In genomic region chr17:49496866-49497146, GRCh38 we compare ENCODE assay signal across 10 cellular contexts. TPM values are rescaled to one million over a fixed set of nuclear protein-coding genes. Genes with fewer than 3 reads are reported as not detected.
DNase-seq lines count a peak whose midpoint lies in the region; ATAC-seq and TF ChIP-seq lines count a peak whose summit lies in the region.
"Had no signal": no experiment of that assay in that cellular context is flagged by ENCODE, and none has a peak within 500 bp of the region (broad histone marks: within the 10 kb centered on the region; RNA-seq: fewer than 3 reads in every experiment).

No MANE protein-coding gene starts in this region.

- H3K27me3 Mint-ChIP-seq in activated naive CD4-positive, alpha-beta T cell treated with anti-CD3 and anti-CD28 coated beads for 36 hours (ENCODE audit: low read depth): peaks cover 54% of the 10 kb centered on the region
- H3K27me3 Mint-ChIP-seq in mesothelial cell of epicardium (ENCODE audit: low read depth): peaks cover 71% of the 10 kb centered on the region

- TF ChIP-seq EP300 in transverse colon (IDR thresholded peaks at IDR 0.05; ENCODE audit: low read depth): no peak

- WGBS in transverse colon (ENCODE audit: low coverage in 1 of 2), 2 donors: 8% methylated on average over 11 of the region's 13 CpGs; no CpG with 5 or more reads in 1 of the 2 donors

- H3K9me3 Mint-ChIP-seq in activated naive CD4-positive, alpha-beta T cell treated with anti-CD3 and anti-CD28 coated beads for 36 hours: no peaks in the 10 kb centered on the region
- no peaks in the 10 kb centered on the region for H3K9me3 Mint-ChIP-seq in mesothelial cell of epicardium

- peaks cover 7 to 10% of the 10 kb centered on the region in 2 donors for H3K4me1 ChIP-seq in breast epithelium
- H3K4me1 ChIP-seq in transverse colon: peaks cover 18 to 33% (median 32%) of the 10 kb centered on the region in 4 donors

- TF ChIP-seq POLR2A in breast epithelium (IDR thresholded peaks at IDR 0.05) (no peak), transverse colon (IDR thresholded peaks at IDR 0.05) (no peak)

- no peaks in the 10 kb centered on the region for H3K36me3 Mint-ChIP-seq in activated naive CD4-positive, alpha-beta T cell treated with anti-CD3 and anti-CD28 coated beads for 36 hours (ENCODE audit: low read depth)
- no peaks in the 10 kb centered on the region for H3K36me3 Mint-ChIP-seq in mesothelial cell of epicardium

- H3K36me3 ChIP-seq in breast epithelium: no peaks in the 10 kb centered on the region
- H3K36me3 ChIP-seq in transverse colon: no peaks in the 10 kb centered on the region

- no peak for TF ChIP-seq CTCF in breast epithelium (IDR thresholded peaks at IDR 0.05)
- TF ChIP-seq CTCF in mesothelial cell of epicardium (IDR thresholded peaks at IDR 0.05; ENCODE audit: unreplicated experiment): no peak
- TF ChIP-seq CTCF in transverse colon (IDR thresholded peaks at IDR 0.05): no peak

- CTCF ChIA-PET in activated naive CD4-positive, alpha-beta T cell treated with anti-CD3 and anti-CD28 coated beads for 36 hours (lab: Charles Lee): interaction anchor here (0.6 to 6.9 kb wide), 11 partner anchors 9 to 320 kb away, joined by 3 to 56 read pairs (median 4); no protein-coding TSS in a partner anchor

- H3K9me3 ChIP-seq in breast epithelium (no peaks in the 10 kb centered on the region), transverse colon (no peaks in the 10 kb centered on the region)

- intact Hi-C loops in activated naive CD4-positive, alpha-beta T cell treated with anti-CD3 and anti-CD28 coated beads for 36 hours (cut with micrococcal nuclease): loop anchor here (1.0 to 5.0 kb wide), 4 partner anchors 59 to 470 kb away; partner anchors contain the start of genes DLX4 and SLC35B1
- intact Hi-C loops in breast epithelium (cut with DNase I; ENCODE audit: low total_unique reads): loop anchor here (5.0 kb wide), 1 partner anchor 60 kb away; no protein-coding TSS in a partner anchor
- intact Hi-C loops in transverse colon (cut with DNase I; ENCODE audit: low total_unique reads): loop anchor here (2.0 kb wide), 2 partner anchors 52 to 350 kb away; no protein-coding TSS in a partner anchor

- H3K27ac ChIP-seq in breast epithelium: peak overlapping the region; percentile 66 to 70
- no peak overlapping the region for H3K27ac ChIP-seq in transverse colon
- H3K27ac ChIP-seq: C4-2B had no signal

- H3K27me3 ChIP-seq in breast epithelium (peaks cover 0 to 46% of the 10 kb centered on the region in 2 donors), transverse colon (peaks cover 80% of the 10 kb centered on the region)

- in situ Hi-C loops in transverse colon (cut with MboI; ENCODE audit: low pct_ligation_motif_present in 1 of 4, low pct_unique_long_range_greater_than_20kb in 1 of 4, low sequenced_read_pairs in 3 of 4): loop anchor here in 2 of 4 donors (10.0 kb wide), 2 partner anchors 58 to 62 kb away; no protein-coding TSS in a partner anchor

- H3K27ac Mint-ChIP-seq in activated naive CD4-positive, alpha-beta T cell treated with anti-CD3 and anti-CD28 coated beads for 36 hours: no peak overlapping the region
- H3K27ac Mint-ChIP-seq in mesothelial cell of epicardium: no peak overlapping the region

- no peak for DNase-seq in activated naive CD4-positive, alpha-beta T cell treated with anti-CD3 and anti-CD28 coated beads for 36 hours
- no peak for DNase-seq in activated naive CD4-positive, alpha-beta T cell treated with Interleukin-2 at 50 U/mL for 16 hours
- DNase-seq in breast epithelium (ENCODE audit: low spot score in 2 of 2) (no peak), mesothelial cell of epicardium (ENCODE audit: low spot score in 2 of 2, unreplicated experiment in 2 of 2) (no peak), transverse colon (no peak), NCI-H1105 (lab: John Stamatoyannopoulos, UW) (no peak), NCI-H1694 treated with DMSO at 0.1 percent for 48 hours (lab: John Stamatoyannopoulos, UW) (no peak)

- H3K4me3 Mint-ChIP-seq in activated naive CD4-positive, alpha-beta T cell treated with anti-CD3 and anti-CD28 coated beads for 36 hours: peak overlapping the region; percentile 56
- peak overlapping the region; percentile 70 for H3K4me3 Mint-ChIP-seq in mesothelial cell of epicardium

- no peak for ATAC-seq in HG03571 (IDR thresholded peaks at IDR 0.05; ENCODE audit: unreplicated experiment)

- peak overlapping the region; percentile 40 to 84 (median 66) for H3K4me3 ChIP-seq in breast epithelium
- H3K4me3 ChIP-seq in transverse colon: peak overlapping the region in 3 of 4 donors; percentile 25 to 55 (median 36)

- H3K4me1 Mint-ChIP-seq in activated naive CD4-positive, alpha-beta T cell treated with anti-CD3 and anti-CD28 coated beads for 36 hours (ENCODE audit: low read depth): peaks cover 19% of the 10 kb centered on the region
- H3K4me1 Mint-ChIP-seq in mesothelial cell of epicardium: peaks cover 32% of the 10 kb centered on the region

RNA-seq across cellular contexts. Expression of gene NGFR, which starts 1.7 kb away (rescaled TPM):
- total RNA-seq in activated naive CD4-positive, alpha-beta T cell treated with anti-CD3 and anti-CD28 coated beads for 36 hours: under 1 TPM; 0.12 TPM
- total RNA-seq in breast epithelium: 10 to 100 TPM in 2 of 3 donors, 1 to 10 TPM in 1; 3.4 to 27.8 (median 17.7) TPM
- 14.7 to 16.1 TPM (median 14.9 TPM) in 3 replicates for total RNA-seq in mesothelial cell of epicardium
- total RNA-seq in transverse colon: 10 to 100 TPM in 2 of 4 donors, 1 to 10 TPM in 2; 3.3 to 19.8 (median 8.2) TPM
- total RNA-seq: dermis blood vessel endothelial cell had no signal

Comparison
In these comparisons a context has a peak if more than half of its experiments do, and no peak if none do; other contexts are left out.
1. H3K27ac ChIP-seq: peak in breast epithelium (2 of 2); none in transverse colon (0 of 4).